Comparison of ENCODE assay signal across 8 cellular contexts in genomic region chr12:48189331-48190125, GRCh38.
A peak's percentile ranks its signal among the peaks of the same experiment; 100 is the strongest.
DNase-seq lines count a peak whose midpoint lies in the region; ATAC-seq, FAIRE-seq and TF ChIP-seq lines count a peak whose summit lies in the region.

No MANE protein-coding gene starts in this region.

- no peak for ATAC-seq in HG03139 (IDR thresholded peaks at IDR 0.05; ENCODE audit: unreplicated experiment)

- peak; percentile 89 for TF ChIP-seq CTCF in LNCAP (IDR thresholded peaks at IDR 0.05)

- DNase-seq in AG08396 (ENCODE audit: low spot score): peak; percentile 68
- DNase-seq in GM18507 (ENCODE audit: extremely low spot score, insufficient read length, low read depth): no peak
- peak; percentile 10 for DNase-seq in SHP77 treated with DMSO at 0.1 percent for 48 hours (lab: John Stamatoyannopoulos, UW)
- peak; percentile 18 to 44 (median 32) for DNase-seq in activated naive CD4-positive, alpha-beta T cell (lab: John Stamatoyannopoulos, UW)
- peak; percentile 70 for DNase-seq in globus pallidus (ENCODE audit: low spot score)
- DNase-seq in pons (ENCODE audit: low spot score): peak; percentile 89

- FAIRE-seq in GM18507 (lab: Jason Lieb, UNC): peak; percentile 87
